In the genomic region with DNA sequence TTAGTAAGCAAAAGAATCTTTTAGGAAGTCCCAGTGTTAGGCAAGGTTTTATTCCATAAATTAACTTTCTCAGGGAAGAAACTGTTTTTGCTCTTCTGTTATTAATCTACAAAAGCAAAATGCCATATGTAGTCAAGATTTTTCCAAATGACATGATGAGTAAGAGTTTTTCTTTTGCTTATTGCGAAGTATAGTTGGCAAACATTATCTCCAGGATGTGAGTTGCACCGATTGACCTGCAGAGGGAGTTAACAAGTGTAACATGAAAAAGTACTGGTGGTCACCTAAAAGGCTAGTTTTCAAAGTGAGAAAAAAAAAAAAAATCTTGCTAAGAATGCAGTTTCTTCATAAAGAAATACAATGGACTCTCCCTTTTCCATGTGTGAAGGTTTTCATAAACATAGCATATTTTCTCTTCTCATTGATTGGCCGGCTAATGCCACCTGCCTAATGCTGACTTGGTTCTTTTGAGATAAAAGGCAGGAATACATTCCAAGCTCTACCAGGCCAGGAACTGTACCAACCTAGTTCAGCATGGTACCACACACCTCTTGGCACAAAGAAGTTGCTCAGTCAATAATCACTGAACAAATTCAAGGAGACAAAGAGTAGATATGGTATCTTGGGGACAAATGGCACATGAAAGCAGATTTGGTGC, we compare ENCODE assay signal across 8 cellular contexts.
DNase-seq lines count a peak whose midpoint lies in the region; ATAC-seq and TF ChIP-seq lines count a peak whose summit lies in the region.

No MANE protein-coding gene starts in this region.

- H3K27ac Mint-ChIP-seq in endothelial cell (ENCODE audit: unreplicated experiment) = no peak overlapping the region
- H3K27ac Mint-ChIP-seq in nephron progenitor cell = no peak overlapping the region
- no peak overlapping the region for H3K27ac Mint-ChIP-seq in activated CD4-positive, alpha-beta memory T cell treated with anti-CD3 and anti-CD28 coated beads, Interleukin-2, amount 10 ng/mL, durations not matched to agents 7 days and 5 days

- H3K4me3 Mint-ChIP-seq in endothelial cell (ENCODE audit: unreplicated experiment) (no peak overlapping the region), nephron progenitor cell (no peak overlapping the region)
- H3K4me3 Mint-ChIP-seq in activated CD4-positive, alpha-beta memory T cell treated with anti-CD3 and anti-CD28 coated beads, Interleukin-2, amount 10 ng/mL, durations not matched to agents 7 days and 5 days = no peak overlapping the region

- H3K27me3 ChIP-seq in BJ (ENCODE audit: control insufficient read depth, insufficient read depth, low read length) (no peaks in the 10 kb centered on the region), H7 (ENCODE audit: control insufficient read depth, insufficient read depth, low read length) (no peaks in the 10 kb centered on the region)

- peak; percentile 86 for DNase-seq in BJ (ENCODE audit: low read depth)
- peak; percentile 30 for DNase-seq in H7
- peak; percentile 64 for DNase-seq in OCI-M1 (lab: John Stamatoyannopoulos, UW)
- peak; percentile 15 for DNase-seq in endothelial cell (ENCODE audit: low spot score)
- DNase-seq in nephron progenitor cell = peak; percentile 9
- DNase-seq in activated effector memory CD4-positive, alpha-beta T cell treated with anti-CD3 and anti-CD28 coated beads, Interleukin-2, amount 50 U/mL, for 16 hours = no peak
- no peak for DNase-seq in activated CD4-positive, alpha-beta memory T cell treated with anti-CD3 and anti-CD28 coated beads, Interleukin-2, amount 10 ng/mL, durations not matched to agents 7 days and 5 days

- CTCF ChIA-PET in BJ (lab: Yijun Ruan, JAX) = interaction anchor here (0.6 to 1.9 kb wide), 19 partner anchors 10 to 743 kb away, joined by 3 to 10 read pairs (median 4); no protein-coding TSS in a partner anchor
- CTCF ChIA-PET in activated CD4-positive, alpha-beta memory T cell treated with anti-CD3 and anti-CD28 coated beads, Interleukin-2, amount 10 ng/mL, durations not matched to agents 7 days and 5 days (lab: Charles Lee) = no interaction called here

- TF ChIP-seq CTCF in BJ (IDR thresholded peaks at IDR 0.05; ENCODE audit: insufficient read depth, low read depth, low read length) = peak; percentile 75
- TF ChIP-seq CTCF in endothelial cell (IDR thresholded peaks at IDR 0.05; ENCODE audit: unreplicated experiment) = peak; percentile 70
- peak; percentile 66 for TF ChIP-seq CTCF in nephron progenitor cell (IDR thresholded peaks at IDR 0.05)

- H3K4me3 ChIP-seq in BJ (ENCODE audit: low read depth, low read length) = no peak overlapping the region
- no peak overlapping the region for H3K4me3 ChIP-seq in H7 (ENCODE audit: insufficient read depth, low read depth, low read length)

- H3K36me3 ChIP-seq in BJ (ENCODE audit: control insufficient read depth, insufficient read depth, low read length) (no peaks in the 10 kb centered on the region), H7 (replicated peaks; ENCODE audit: control insufficient read depth, insufficient read depth, low read length) (no peaks in the 10 kb centered on the region)

- H3K4me1 Mint-ChIP-seq in endothelial cell (ENCODE audit: unreplicated experiment) = no peaks in the 10 kb centered on the region
- H3K4me1 Mint-ChIP-seq in nephron progenitor cell = peaks cover 18% of the 10 kb centered on the region
- no peaks in the 10 kb centered on the region for H3K4me1 Mint-ChIP-seq in activated CD4-positive, alpha-beta memory T cell treated with anti-CD3 and anti-CD28 coated beads, Interleukin-2, amount 10 ng/mL, durations not matched to agents 7 days and 5 days

- no peaks in the 10 kb centered on the region for H3K27me3 Mint-ChIP-seq in endothelial cell (ENCODE audit: unreplicated experiment)
- peaks cover 6% of the 10 kb centered on the region for H3K27me3 Mint-ChIP-seq in nephron progenitor cell (ENCODE audit: low read depth, poor library complexity)
- H3K27me3 Mint-ChIP-seq in activated CD4-positive, alpha-beta memory T cell treated with anti-CD3 and anti-CD28 coated beads, Interleukin-2, amount 10 ng/mL, durations not matched to agents 7 days and 5 days = peaks cover 15% of the 10 kb centered on the region

- H3K36me3 Mint-ChIP-seq in endothelial cell (ENCODE audit: low read depth, unreplicated experiment) = peaks cover 25% of the 10 kb centered on the region
- H3K36me3 Mint-ChIP-seq in nephron progenitor cell (ENCODE audit: low read depth) = no peaks in the 10 kb centered on the region
- no peaks in the 10 kb centered on the region for H3K36me3 Mint-ChIP-seq in activated CD4-positive, alpha-beta memory T cell treated with anti-CD3 and anti-CD28 coated beads, Interleukin-2, amount 10 ng/mL, durations not matched to agents 7 days and 5 days (ENCODE audit: low read depth)

- POLR2A ChIA-PET in BJ (lab: Charles Lee) = interaction anchor here (0.6 kb wide), 2 partner anchors 16 to 114 kb away, joined by 5 to 10 read pairs; no protein-coding TSS in a partner anchor
- POLR2A ChIA-PET in activated CD4-positive, alpha-beta memory T cell treated with anti-CD3 and anti-CD28 coated beads, Interleukin-2, amount 10 ng/mL, durations not matched to agents 7 days and 5 days (lab: Charles Lee) = no interaction called here

- no peaks in the 10 kb centered on the region for H3K9me3 Mint-ChIP-seq in endothelial cell (ENCODE audit: unreplicated experiment)
- H3K9me3 Mint-ChIP-seq in nephron progenitor cell = peaks cover 5% of the 10 kb centered on the region
- no peaks in the 10 kb centered on the region for H3K9me3 Mint-ChIP-seq in activated CD4-positive, alpha-beta memory T cell treated with anti-CD3 and anti-CD28 coated beads, Interleukin-2, amount 10 ng/mL, durations not matched to agents 7 days and 5 days

- ATAC-seq in HG03442 (IDR thresholded peaks at IDR 0.05; ENCODE audit: unreplicated experiment) = no peak

Comparison
In these comparisons a context has a peak if more than half of its experiments do, and no peak if none do; other contexts are left out.
1. DNase-seq: peak in BJ (single experiment), H7 (single experiment), OCI-M1 (single experiment), endothelial cell (single experiment) and nephron progenitor cell (single experiment); none in activated effector memory CD4-positive, alpha-beta T cell treated with anti-CD3 and anti-CD28 coated beads, Interleukin-2, amount 50 U/mL, for 16 hours (single experiment) and activated CD4-positive, alpha-beta memory T cell treated with anti-CD3 and anti-CD28 coated beads, Interleukin-2, amount 10 ng/mL, durations not matched to agents 7 days and 5 days (single experiment).
2. Peak in every context shown above with its lines, with median percentiles within 50 percentile points of each other: CTCF ChIP-seq.